ENCODE assay signal across 17 cellular contexts in the genomic region with DNA sequence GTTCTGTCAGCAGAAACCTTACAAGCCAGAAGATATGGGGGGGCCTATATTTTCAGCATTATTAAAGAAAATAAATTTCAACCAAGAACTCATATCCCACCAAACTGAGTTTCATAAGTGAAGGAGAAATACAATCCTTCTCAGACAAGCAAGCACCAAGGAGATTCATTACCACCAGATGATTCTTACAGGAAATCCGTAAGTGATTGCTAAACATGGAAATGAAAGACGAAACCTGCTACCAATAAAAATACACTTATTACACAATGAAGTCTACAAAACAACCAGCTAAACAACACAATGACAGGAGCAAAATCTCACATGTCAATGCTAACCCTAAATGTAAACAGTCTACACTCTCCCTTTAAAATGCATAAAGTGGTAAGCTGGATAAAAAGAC.
"Had no signal": no experiment of that assay in that cellular context is flagged by ENCODE, and none has a peak within 500 bp of the region (broad histone marks: within the 10 kb centered on the region; RNA-seq: fewer than 3 reads in every experiment).

No MANE protein-coding gene starts in this region.

- H3K4me3 ChIP-seq: adrenal gland, cardiac muscle cell, hepatocyte, left ventricle myocardium inferior had no signal

- H3K79me2 ChIP-seq: hepatocyte had no signal

- H3K27me3 ChIP-seq: adrenal gland, cardiac muscle cell, hepatocyte had no signal

- H3K9me3 Mint-ChIP-seq: activated T-helper 2 cell treated with anti-CD3 and anti-CD28 coated beads, Interferon-gamma antibody, Interleukin-2, Interleukin-4, amounts not matched to agents 10 μg/mL and 5 μg/mL and 100 μg/mL, durations not matched to agents 14 hours and 24 hours and 36 hours; natural killer cell had no signal

- H3K27ac ChIP-seq: adrenal gland, cardiac muscle cell, hepatocyte, left ventricle myocardium inferior, VCaP had no signal

- H3K36me3 Mint-ChIP-seq: natural killer cell had no signal

- H3K4me2 ChIP-seq: hepatocyte had no signal

- H2AFZ ChIP-seq: hepatocyte had no signal

- H3K4me1 Mint-ChIP-seq: memory B cell, natural killer cell had no signal

- ATAC-seq: natural killer cell had no signal

- H3K36me3 ChIP-seq: adrenal gland, cardiac muscle cell, left ventricle myocardium inferior had no signal

- H3K9me3 ChIP-seq: adrenal gland, left ventricle myocardium inferior had no signal

- H3K4me3 Mint-ChIP-seq: memory B cell, natural killer cell had no signal

- H3K27ac Mint-ChIP-seq: activated T-helper 2 cell treated with anti-CD3 and anti-CD28 coated beads, Interferon-gamma antibody, Interleukin-2, Interleukin-4, amounts not matched to agents 10 μg/mL and 5 μg/mL and 100 μg/mL, durations not matched to agents 14 hours and 24 hours and 36 hours; memory B cell; natural killer cell had no signal

- H3K4me1 ChIP-seq: adrenal gland, left ventricle myocardium inferior had no signal

- DNase-seq: activated CD4-positive, alpha-beta T cell treated with anti-CD3 and anti-CD28 coated beads for 1 hour; activated CD4-positive, alpha-beta T cell treated with anti-CD3 and anti-CD28 coated beads, Interleukin-2, amount 50 U/mL, for 4 hours; activated naive CD4-positive, alpha-beta T cell treated with anti-CD3 and anti-CD28 coated beads, Interleukin-2, amount 50 U/mL, for 16 hours; activated T-cell treated with anti-CD3 and anti-CD28 coated beads for 4 hours; adrenal gland; kidney; left ventricle myocardium inferior; natural killer cell; stimulated activated CD4-positive, alpha-beta T cell treated with anti-CD3 and anti-CD28 coated beads, Interleukin-4, amount 100 ng/mL, for 24 hours; stimulated activated naive CD4-positive, alpha-beta T cell; T-helper 1 cell; T1000 had no signal
